ENCODE assay signal across 22 cellular contexts in genomic region chr11:126436209-126436608, GRCh38.
"Had no signal": no experiment of that assay in that cellular context is flagged by ENCODE, and none has a peak within 500 bp of the region (broad histone marks: within the 10 kb centered on the region; RNA-seq: fewer than 3 reads in every experiment).

No MANE protein-coding gene starts in this region.

- H3K27me3 ChIP-seq: gastrocnemius medialis, left lung, suprapubic skin, upper lobe of right lung had no signal

- ATAC-seq: activated naive CD4-positive, alpha-beta T cell treated with anti-CD3 and anti-CD28 coated beads, Interleukin-2, amount 50 U/mL, for 72 hours; activated T-cell treated with anti-CD3 and anti-CD28 coated beads, Interleukin-2, amount 50 U/mL, for 72 hours; gastrocnemius medialis; left lung; pancreas; psoas muscle; upper lobe of right lung had no signal

- H3K4me1 ChIP-seq: gastrocnemius medialis, pancreas, psoas muscle had no signal

- H3K4me3 ChIP-seq: gastrocnemius medialis, left lung, pancreas, psoas muscle, suprapubic skin, tibial artery, upper lobe of right lung had no signal

- H3K9me3 ChIP-seq: gastrocnemius medialis, left lung, pancreas, psoas muscle, suprapubic skin, tibial artery, upper lobe of right lung had no signal

- H3K27ac ChIP-seq: gastrocnemius medialis, left lung, pancreas, psoas muscle, suprapubic skin, tibial artery, upper lobe of right lung had no signal

- H3K36me3 Mint-ChIP-seq: activated naive CD4-positive, alpha-beta T cell treated with anti-CD3 and anti-CD28 coated beads, Interleukin-2, amount 50 U/mL, for 72 hours; naive B cell had no signal

- H3K9me3 Mint-ChIP-seq: activated naive CD4-positive, alpha-beta T cell treated with anti-CD3 and anti-CD28 coated beads, Interleukin-2, amount 50 U/mL, for 72 hours; activated T-cell treated with anti-CD3 and anti-CD28 coated beads, Interleukin-2, amount 50 U/mL, for 72 hours; naive B cell; nephron progenitor cell; T-helper 2 cell treated with Interferon-gamma antibody and Interleukin-4, amounts not matched to agents 5 μg/mL and 100 μg/mL, for 36 hours had no signal

- H3K27ac Mint-ChIP-seq: activated naive CD4-positive, alpha-beta T cell treated with anti-CD3 and anti-CD28 coated beads, Interleukin-2, amount 50 U/mL, for 72 hours; activated T-cell treated with anti-CD3 and anti-CD28 coated beads, Interleukin-2, amount 50 U/mL, for 72 hours; naive B cell; nephron progenitor cell; T-helper 2 cell treated with Interferon-gamma antibody and Interleukin-4, amounts not matched to agents 5 μg/mL and 100 μg/mL, for 36 hours had no signal

- H3K36me3 ChIP-seq: gastrocnemius medialis, left lung, pancreas, suprapubic skin, tibial artery, upper lobe of right lung had no signal

- DNase-seq: activated CD4-positive, alpha-beta T cell treated with anti-CD3 and anti-CD28 coated beads for 4 hours; activated CD4-positive, alpha-beta T cell treated with anti-CD3 and anti-CD28 coated beads, Interleukin-2, amount 50 U/mL, for 4 hours; activated naive CD4-positive, alpha-beta T cell; activated T-cell treated with anti-CD3 and anti-CD28 coated beads for 4 hours; activated T-cell treated with anti-CD3 and anti-CD28 coated beads, Interleukin-2, amount 50 U/mL, for 72 hours; effector CD8-positive, alpha-beta T cell; gastrocnemius medialis; hypothalamus; kidney glomerular epithelial cell; left lung; naive B cell; nephron progenitor cell; nucleus accumbens; psoas muscle; stimulated activated naive CD4-positive, alpha-beta T cell; T-helper 1 cell; tibial artery; upper lobe of right lung had no signal

- H3K4me3 Mint-ChIP-seq: activated T-cell treated with anti-CD3 and anti-CD28 coated beads, Interleukin-2, amount 50 U/mL, for 72 hours; naive B cell; nephron progenitor cell; T-helper 2 cell treated with Interferon-gamma antibody and Interleukin-4, amounts not matched to agents 5 μg/mL and 100 μg/mL, for 36 hours had no signal
